ENCODE assay signal across 23 cellular contexts in genomic region chr2:53452957-53453748, GRCh38.
A peak's percentile ranks its signal among the peaks of the same experiment; 100 is the strongest.
DNase-seq lines count a peak whose midpoint lies in the region; ATAC-seq, FAIRE-seq and TF ChIP-seq lines count a peak whose summit lies in the region.
"Had no signal": no experiment of that assay in that cellular context is flagged by ENCODE, and none has a peak within 500 bp of the region (broad histone marks: within the 10 kb centered on the region; RNA-seq: fewer than 3 reads in every experiment).

No MANE protein-coding gene starts in this region.

- TF ChIP-seq CTCF in left ventricle myocardium inferior (IDR thresholded peaks at IDR 0.05; ENCODE audit: borderline replicate concordance) = no peak
- TF ChIP-seq CTCF in pancreas (IDR thresholded peaks at IDR 0.05) = no peak

- peak; percentile 79 to 99 (median 93) for ATAC-seq in pancreas
- ATAC-seq: activated naive CD4-positive, alpha-beta T cell treated with anti-CD3 and anti-CD28 coated beads, Interleukin-2, amount 50 U/mL, for 72 hours; stimulated activated naive CD8-positive, alpha-beta T cell treated with anti-CD3 and anti-CD28 coated beads, Interleukin-15, amount 100 ng/mL, for 72 hours had no signal

- intact Hi-C loops in left ventricle myocardium inferior (cut with micrococcal nuclease) = no loop called here
- intact Hi-C loops in pancreas (cut with DNase I) = no loop called here

- FAIRE-seq in pancreas (lab: Jason Lieb, UNC) = no peak
- FAIRE-seq: H1, urothelium cell line had no signal

- no peak overlapping the region for H3K4me3 ChIP-seq in left ventricle myocardium inferior
- no peak overlapping the region for H3K4me3 ChIP-seq in pancreas
- H3K4me3 ChIP-seq: breast epithelium, dorsolateral prefrontal cortex had no signal

- 18 to 20% methylated on average over 8 of the region's 8 CpGs for WGBS in pancreas, 2 donors

- no peaks in the 10 kb centered on the region for H3K27me3 ChIP-seq in left ventricle myocardium inferior (ENCODE audit: low read depth)
- no peaks in the 10 kb centered on the region for H3K27me3 ChIP-seq in pancreas
- H3K27me3 ChIP-seq: breast epithelium, dorsolateral prefrontal cortex had no signal

- H3K27ac ChIP-seq in left ventricle myocardium inferior (replicated peaks) (peak overlapping the region; percentile 7), pancreas (no peak overlapping the region)
- H3K27ac ChIP-seq: dorsolateral prefrontal cortex, RWPE1, VCaP had no signal

- peaks cover 10% of the 10 kb centered on the region for H3K4me1 ChIP-seq in left ventricle myocardium inferior
- peaks cover 0 to 3% (median 3%) of the 10 kb centered on the region in 3 donors for H3K4me1 ChIP-seq in pancreas
- H3K4me1 ChIP-seq: breast epithelium had no signal

- DNase-seq in Ammon's horn (ENCODE audit: low spot score) = peak; percentile 27
- DNase-seq in SHP77 (lab: John Stamatoyannopoulos, UW) = peak; percentile 82 to 91
- peak; percentile 26 for DNase-seq in left ventricle myocardium inferior
- DNase-seq in pancreas = peak; percentile 54 to 69 (median 63)
- no peak for DNase-seq in epidermal melanocyte (ENCODE audit: insufficient read length, low spot score)
- DNase-seq in RKO (ENCODE audit: low spot score) = no peak
- no peak for DNase-seq in activated gamma-delta T cell treated with Interleukin-2 at 50 U/mL for 16 hours
- no peak for DNase-seq in NCI-H1092 treated with DMSO at 0.1 percent for 48 hours (lab: John Stamatoyannopoulos, UW)
- DNase-seq: ACHN; activated CD4-positive, alpha-beta memory T cell treated with anti-CD3 and anti-CD28 coated beads, Interleukin-2, amount 10 ng/mL, durations not matched to agents 7 days and 5 days; activated T-cell treated with anti-CD3 and anti-CD28 coated beads, Interleukin-2, amount 50 U/mL, for 24 hours; DMS53; glutamatergic neuron; NCI-H187 treated with DMSO at 0.1 percent for 48 hours; stimulated activated CD4-positive, alpha-beta T cell treated with anti-CD3 and anti-CD28 coated beads, Interleukin-2, amount 100 ng/mL, for 24 hours; stimulated activated naive CD8-positive, alpha-beta T cell treated with anti-CD3 and anti-CD28 coated beads, Interleukin-15, amount 100 ng/mL, for 72 hours had no signal

- H3K9me3 ChIP-seq in left ventricle myocardium inferior (replicated peaks) (no peaks in the 10 kb centered on the region), pancreas (no peaks in the 10 kb centered on the region)
- H3K9me3 ChIP-seq: breast epithelium had no signal

- H3K36me3 ChIP-seq in left ventricle myocardium inferior (no peaks in the 10 kb centered on the region), pancreas (no peaks in the 10 kb centered on the region)
- H3K36me3 ChIP-seq: breast epithelium had no signal

Comparison
In these comparisons a context has a peak if more than half of its experiments do, and no peak if none do; other contexts are left out.
1. DNase-seq: peak in Ammon's horn (single experiment), SHP77 (2 of 2), left ventricle myocardium inferior (single experiment) and pancreas (6 of 6); none in epidermal melanocyte (single experiment), RKO (single experiment), activated gamma-delta T cell treated with Interleukin-2 at 50 U/mL for 16 hours (single experiment) and NCI-H1092 treated with DMSO at 0.1 percent for 48 hours (single experiment).